In the genomic region with DNA sequence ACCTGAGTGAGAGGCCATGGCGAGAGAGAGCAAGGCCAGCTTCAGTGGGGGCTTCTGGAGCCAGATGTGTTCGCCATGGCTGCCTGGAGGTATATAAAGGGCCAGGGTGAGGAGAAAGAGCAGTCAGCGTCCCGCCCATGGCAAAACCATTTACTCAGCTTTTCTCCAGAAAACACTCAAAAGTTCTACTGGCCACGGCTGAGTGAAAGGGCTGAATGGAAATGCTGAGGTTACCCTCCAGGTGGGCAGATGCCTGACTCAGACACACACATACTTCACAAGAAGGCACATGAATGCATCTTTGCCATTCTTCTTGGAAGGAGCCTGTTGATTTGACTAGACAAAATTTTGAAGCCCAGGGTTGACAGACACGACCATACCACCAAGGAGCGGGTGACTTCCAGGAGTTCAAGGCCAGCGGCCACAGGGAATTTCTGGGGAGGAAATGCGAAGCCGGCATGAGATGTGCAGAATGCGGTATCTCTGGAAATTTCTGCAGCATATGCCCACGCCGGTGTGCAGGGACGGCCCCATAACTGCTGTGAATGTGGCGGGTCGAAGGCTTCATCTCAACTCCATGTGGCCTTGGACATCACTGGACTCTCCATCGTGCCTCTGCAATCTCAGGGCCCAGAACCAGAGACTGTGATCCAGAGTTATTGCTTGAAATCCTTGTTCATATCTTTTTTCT, we compare ENCODE assay signal across 1 cellular context.
TF ChIP-seq lines count a peak whose summit lies in the region.

A gene (minus strand): TSS at position 67 of the 691 bp plus-strand sequence. CDS start 49 bp downstream, at position 18.

TF ChIP-seq in H1, 55 proteins besides CTCF, POLR2A, EP300 and RAD21:
- TF ChIP-seq TCF12 (IDR thresholded peaks at IDR 0.05; ENCODE audit: low read depth, low read length) (no peak), CHD1 (IDR thresholded peaks at IDR 0.05; ENCODE audit: low read depth, low read length) (no peak), SIRT6 (IDR thresholded peaks at IDR 0.05; ENCODE audit: low read length) (no peak), HDAC2 (IDR thresholded peaks at IDR 0.05; ENCODE audit: borderline replicate concordance in 1 of 2, low read depth in 2 of 2, low read length in 2 of 2) (no peak)
